In genomic region chr6:148530976-148531375, GRCh38 we compare ENCODE assay signal across 1 cellular context.
TF ChIP-seq lines count a peak whose summit lies in the region.

No MANE protein-coding gene starts in this region.

TF ChIP-seq in IMR-90, 13 proteins besides CTCF, POLR2A, EP300 and RAD21:
- TF ChIP-seq ELK1 (IDR thresholded peaks at IDR 0.05; ENCODE audit: borderline replicate concordance, low read depth, low read length) (no peak), NFE2L2 (IDR thresholded peaks at IDR 0.05; ENCODE audit: low read depth, low read length) (no peak), RCOR1 (IDR thresholded peaks at IDR 0.05; ENCODE audit: insufficient replicate concordance, low read length) (no peak), MAFK (IDR thresholded peaks at IDR 0.05; ENCODE audit: low read depth, low read length) (no peak), CHD1 (IDR thresholded peaks at IDR 0.05; ENCODE audit: low read depth, low read length) (no peak), USF2 (IDR thresholded peaks at IDR 0.05; ENCODE audit: low read depth, low read length) (no peak), FOS (IDR thresholded peaks at IDR 0.05; ENCODE audit: low read depth, low read length) (no peak), MXI1 (IDR thresholded peaks at IDR 0.05; ENCODE audit: borderline replicate concordance, low read depth, low read length) (no peak), MAZ (IDR thresholded peaks at IDR 0.05; ENCODE audit: borderline replicate concordance, low read depth, low read length) (no peak), CEBPB (IDR thresholded peaks at IDR 0.05; ENCODE audit: low read depth, low read length) (no peak), SMC3 (IDR thresholded peaks at IDR 0.05; ENCODE audit: low read depth, low read length) (no peak), RFX5 (IDR thresholded peaks at IDR 0.05; ENCODE audit: low read depth, low read length) (no peak), BHLHE40 (IDR thresholded peaks at IDR 0.05; ENCODE audit: low read depth, low read length) (no peak)
